24 cellular contexts compared by ENCODE assay signal in the genomic region with DNA sequence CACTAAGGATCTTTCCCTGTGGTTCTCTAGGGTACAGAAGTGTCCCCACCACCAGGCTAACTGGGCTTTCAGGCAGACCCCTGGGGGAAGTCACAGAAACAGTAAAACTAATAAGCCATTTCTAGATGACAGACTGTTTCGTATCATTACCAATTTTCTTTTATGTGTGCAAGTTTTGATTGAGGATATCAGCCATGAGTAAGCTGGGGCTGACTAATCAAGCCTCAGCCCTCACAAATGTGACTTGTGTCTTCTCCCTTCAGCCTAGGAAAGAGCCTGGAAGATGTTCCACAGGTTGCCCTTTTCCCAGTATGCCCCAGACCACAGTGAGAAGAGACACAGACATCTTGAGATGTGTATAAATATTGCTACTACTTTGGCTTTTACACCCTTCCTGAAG. TPM values are rescaled to one million over a fixed set of nuclear protein-coding genes. Genes with fewer than 3 reads are reported as not detected.
DNase-seq lines count a peak whose midpoint lies in the region; ATAC-seq and TF ChIP-seq lines count a peak whose summit lies in the region.
"Had no signal": no experiment of that assay in that cellular context is flagged by ENCODE, and none has a peak within 500 bp of the region (broad histone marks: within the 10 kb centered on the region; RNA-seq: fewer than 3 reads in every experiment).

No MANE protein-coding gene starts in this region.

- ATAC-seq in activated naive CD8-positive, alpha-beta T cell treated with anti-CD3 and anti-CD28 coated beads, Interleukin-2, amount 50 U/mL, for 24 hours: peak; percentile 56
- peak; percentile 30; the same call in 1 of the 3 replicates for ATAC-seq in RWPE2 (ENCODE audit: low read depth)
- ATAC-seq: mucosa of descending colon had no signal

- no peaks in the 10 kb centered on the region for H3K27me3 Mint-ChIP-seq in activated naive CD8-positive, alpha-beta T cell treated with anti-CD3 and anti-CD28 coated beads, Interleukin-2, amount 50 U/mL, for 24 hours
- no peaks in the 10 kb centered on the region for H3K27me3 Mint-ChIP-seq in activated naive CD8-positive, alpha-beta T cell treated with anti-CD3 and anti-CD28 coated beads for 36 hours
- H3K27me3 Mint-ChIP-seq in endodermal cell (ENCODE audit: insufficient read depth): no peaks in the 10 kb centered on the region
- H3K27me3 Mint-ChIP-seq: activated CD4-positive, alpha-beta T cell treated with anti-CD3 and anti-CD28 coated beads, Interleukin-2, amount 10 ng/mL, durations not matched to agents 7 days and 5 days; activated naive CD4-positive, alpha-beta T cell treated with anti-CD3 and anti-CD28 coated beads, Interleukin-2, amount 10 ng/mL, durations not matched to agents 7 days and 5 days; brain had no signal

- H3K36me3 ChIP-seq in RWPE2 (ENCODE audit: low read depth) (peaks cover 5% of the 10 kb centered on the region), endodermal cell (ENCODE audit: control insufficient read depth, insufficient read depth, low read length) (no peaks in the 10 kb centered on the region), smooth muscle cell (ENCODE audit: low read depth) (no peaks in the 10 kb centered on the region)
- H3K36me3 ChIP-seq: BLaER1 treated with 17β-estradiol and CSF1 and Interleukin-3, amounts not matched to agents 10 nM and 100 nM; sigmoid colon had no signal

- peaks cover 91% of the 10 kb centered on the region for H4K20me1 ChIP-seq in smooth muscle cell (ENCODE audit: low read depth)

- no peak overlapping the region for H3K4me3 ChIP-seq in RWPE2 (ENCODE audit: severe bottlenecking)
- H3K4me3 ChIP-seq in endodermal cell (ENCODE audit: low read length): no peak overlapping the region
- no peak overlapping the region for H3K4me3 ChIP-seq in smooth muscle cell
- H3K4me3 ChIP-seq: BLaER1 treated with 17β-estradiol and CSF1 and Interleukin-3, amounts not matched to agents 10 nM and 100 nM; mucosa of descending colon; sigmoid colon; SJCRH30; testis had no signal

- WGBS in endodermal cell (ENCODE audit: insufficient coverage in 1 of 2, insufficient read length in 1 of 2), 2 experiments: 100% methylated on average over 1 of the region's 1 CpG; no CpG with 5 or more reads in 1 of the 2 experiments
- WGBS in smooth muscle cell (ENCODE audit: low lambda C conversion rate): 72% methylated on average over 1 of the region's 1 CpG

- peaks cover 4% of the 10 kb centered on the region for H3F3A ChIP-seq in smooth muscle cell (ENCODE audit: low read depth)

- H2AFZ ChIP-seq in smooth muscle cell (ENCODE audit: low read depth): no peak overlapping the region

- H3K27ac ChIP-seq in RWPE2 (ENCODE audit: poor library complexity, severe bottlenecking) (peak overlapping the region; percentile 66), endodermal cell (ENCODE audit: low read depth, low read length) (no peak overlapping the region), smooth muscle cell (ENCODE audit: low read depth) (peak overlapping the region; percentile 17)
- H3K27ac ChIP-seq: BLaER1 treated with 17β-estradiol and CSF1 and Interleukin-3, amounts not matched to agents 10 nM and 100 nM; sigmoid colon; SJCRH30; testis had no signal

- H3K27ac Mint-ChIP-seq in activated naive CD8-positive, alpha-beta T cell treated with anti-CD3 and anti-CD28 coated beads, Interleukin-2, amount 50 U/mL, for 24 hours: peak overlapping the region; percentile 16
- no peak overlapping the region for H3K27ac Mint-ChIP-seq in activated naive CD8-positive, alpha-beta T cell treated with anti-CD3 and anti-CD28 coated beads for 36 hours
- H3K27ac Mint-ChIP-seq in endodermal cell: peak overlapping the region; percentile 8
- H3K27ac Mint-ChIP-seq: activated CD4-positive, alpha-beta T cell treated with anti-CD3 and anti-CD28 coated beads, Interleukin-2, amount 10 ng/mL, durations not matched to agents 7 days and 5 days; activated naive CD4-positive, alpha-beta T cell treated with anti-CD3 and anti-CD28 coated beads, Interleukin-2, amount 10 ng/mL, durations not matched to agents 7 days and 5 days had no signal

- no peaks in the 10 kb centered on the region for H3K36me3 Mint-ChIP-seq in activated naive CD8-positive, alpha-beta T cell treated with anti-CD3 and anti-CD28 coated beads, Interleukin-2, amount 50 U/mL, for 24 hours (ENCODE audit: low read depth)
- no peaks in the 10 kb centered on the region for H3K36me3 Mint-ChIP-seq in activated naive CD8-positive, alpha-beta T cell treated with anti-CD3 and anti-CD28 coated beads for 36 hours
- H3K36me3 Mint-ChIP-seq in endodermal cell (ENCODE audit: low read depth): no peaks in the 10 kb centered on the region
- H3K36me3 Mint-ChIP-seq: activated naive CD4-positive, alpha-beta T cell treated with anti-CD3 and anti-CD28 coated beads, Interleukin-2, amount 10 ng/mL, durations not matched to agents 7 days and 5 days had no signal

- H3K79me2 ChIP-seq in smooth muscle cell (ENCODE audit: low read depth): peaks cover 87% of the 10 kb centered on the region

- H3K9ac ChIP-seq in endodermal cell (ENCODE audit: extremely low read depth, low read length, poor library complexity, severe bottlenecking) (no peak overlapping the region), smooth muscle cell (ENCODE audit: low read depth) (no peak overlapping the region)
- H3K9ac ChIP-seq: BLaER1 treated with 17β-estradiol and CSF1 and Interleukin-3, amounts not matched to agents 10 nM and 100 nM had no signal

- H3K4me1 Mint-ChIP-seq in activated naive CD8-positive, alpha-beta T cell treated with anti-CD3 and anti-CD28 coated beads, Interleukin-2, amount 50 U/mL, for 24 hours: peaks cover 13% of the 10 kb centered on the region
- H3K4me1 Mint-ChIP-seq in activated naive CD8-positive, alpha-beta T cell treated with anti-CD3 and anti-CD28 coated beads for 36 hours: no peaks in the 10 kb centered on the region
- peaks cover 20% of the 10 kb centered on the region for H3K4me1 Mint-ChIP-seq in endodermal cell
- H3K4me1 Mint-ChIP-seq: activated naive CD4-positive, alpha-beta T cell treated with anti-CD3 and anti-CD28 coated beads, Interleukin-2, amount 10 ng/mL, durations not matched to agents 7 days and 5 days had no signal

- H3K9me3 ChIP-seq in RWPE2 (ENCODE audit: severe bottlenecking): no peaks in the 10 kb centered on the region
- no peaks in the 10 kb centered on the region for H3K9me3 ChIP-seq in endodermal cell (ENCODE audit: control insufficient read depth, low read length)
- no peaks in the 10 kb centered on the region for H3K9me3 ChIP-seq in smooth muscle cell (replicated peaks; ENCODE audit: low read depth)
- H3K9me3 ChIP-seq: BLaER1 treated with 17β-estradiol and CSF1 and Interleukin-3, amounts not matched to agents 10 nM and 100 nM; mucosa of descending colon; sigmoid colon; SJCRH30; testis had no signal

- TF ChIP-seq CTCF in RWPE2 (IDR thresholded peaks at IDR 0.05; ENCODE audit: poor library complexity, severe bottlenecking) (no peak), endodermal cell (conservative IDR thresholded peaks at IDR 0.05) (no peak), smooth muscle cell (IDR thresholded peaks at IDR 0.05; ENCODE audit: borderline replicate concordance, insufficient read depth, poor library complexity, severe bottlenecking) (no peak)

- H3K9me3 Mint-ChIP-seq in activated naive CD8-positive, alpha-beta T cell treated with anti-CD3 and anti-CD28 coated beads, Interleukin-2, amount 50 U/mL, for 24 hours: no peaks in the 10 kb centered on the region
- no peaks in the 10 kb centered on the region for H3K9me3 Mint-ChIP-seq in activated naive CD8-positive, alpha-beta T cell treated with anti-CD3 and anti-CD28 coated beads for 36 hours
- no peaks in the 10 kb centered on the region for H3K9me3 Mint-ChIP-seq in endodermal cell
- H3K9me3 Mint-ChIP-seq: activated CD4-positive, alpha-beta T cell treated with anti-CD3 and anti-CD28 coated beads, Interleukin-2, amount 10 ng/mL, durations not matched to agents 7 days and 5 days; activated naive CD4-positive, alpha-beta T cell treated with anti-CD3 and anti-CD28 coated beads, Interleukin-2, amount 10 ng/mL, durations not matched to agents 7 days and 5 days; brain had no signal

- H3K27me3 ChIP-seq in RWPE2 (ENCODE audit: insufficient read depth, poor library complexity, severe bottlenecking): no peaks in the 10 kb centered on the region
- H3K27me3 ChIP-seq in endodermal cell (ENCODE audit: control insufficient read depth, insufficient read depth, low read length, poor library complexity, severe bottlenecking): no peaks in the 10 kb centered on the region
- H3K27me3 ChIP-seq in smooth muscle cell (ENCODE audit: low read depth): no peaks in the 10 kb centered on the region
- H3K27me3 ChIP-seq: BLaER1 treated with 17β-estradiol and CSF1 and Interleukin-3, amounts not matched to agents 10 nM and 100 nM; sigmoid colon; SJCRH30; testis had no signal

- no peak overlapping the region for H3K4me2 ChIP-seq in smooth muscle cell

- H3K4me1 ChIP-seq in RWPE2 (ENCODE audit: insufficient read depth, poor library complexity, severe bottlenecking): peaks cover 51% of the 10 kb centered on the region
- no peaks in the 10 kb centered on the region for H3K4me1 ChIP-seq in endodermal cell (ENCODE audit: control insufficient read depth, insufficient read depth, low read length)
- H3K4me1 ChIP-seq in smooth muscle cell (ENCODE audit: low read depth): peaks cover 6% of the 10 kb centered on the region
- H3K4me1 ChIP-seq: SJCRH30 had no signal

- no peak overlapping the region for H3K4me3 Mint-ChIP-seq in activated naive CD8-positive, alpha-beta T cell treated with anti-CD3 and anti-CD28 coated beads, Interleukin-2, amount 50 U/mL, for 24 hours
- no peak overlapping the region for H3K4me3 Mint-ChIP-seq in activated naive CD8-positive, alpha-beta T cell treated with anti-CD3 and anti-CD28 coated beads for 36 hours
- H3K4me3 Mint-ChIP-seq in endodermal cell: no peak overlapping the region
- H3K4me3 Mint-ChIP-seq: activated CD4-positive, alpha-beta T cell treated with anti-CD3 and anti-CD28 coated beads, Interleukin-2, amount 10 ng/mL, durations not matched to agents 7 days and 5 days; activated naive CD4-positive, alpha-beta T cell treated with anti-CD3 and anti-CD28 coated beads, Interleukin-2, amount 10 ng/mL, durations not matched to agents 7 days and 5 days; brain had no signal

- no peak for DNase-seq in activated naive CD8-positive, alpha-beta T cell treated with anti-CD3 and anti-CD28 coated beads, Interleukin-2, amount 50 U/mL, for 24 hours
- DNase-seq in activated naive CD8-positive, alpha-beta T cell treated with anti-CD3 and anti-CD28 coated beads for 36 hours: no peak
- no peak for DNase-seq in RWPE2 (ENCODE audit: low spot score)
- no peak for DNase-seq in endodermal cell
- DNase-seq in smooth muscle cell (lab: John Stamatoyannopoulos, UW; ENCODE audit: unreplicated experiment): no peak
- no peak for DNase-seq in NCI-H2029 (lab: John Stamatoyannopoulos, UW)
- DNase-seq in anterior cingulate cortex (lab: John Stamatoyannopoulos, UW): no peak
- DNase-seq in activated gamma-delta T cell treated with Interleukin-2 at 50 U/mL for 16 hours: no peak
- DNase-seq: activated CD4-positive, alpha-beta T cell treated with anti-CD3 and anti-CD28 coated beads, Interleukin-2, amount 10 ng/mL, durations not matched to agents 7 days and 5 days; activated naive CD4-positive, alpha-beta T cell treated with anti-CD3 and anti-CD28 coated beads, Interleukin-2, amount 10 ng/mL, durations not matched to agents 7 days and 5 days; EL; Kasumi-1; NCI-H1048; NCI-H187 treated with DMSO at 0.1 percent for 48 hours; NCI-H226; NCI-H748 treated with DMSO at 0.1 percent for 48 hours; posterior cingulate gyrus; T-helper 1 cell had no signal

RNA-seq across cellular contexts. Expression of a gene that starts 10.5 kb away (rescaled TPM):
- total RNA-seq in activated naive CD8-positive, alpha-beta T cell treated with anti-CD3 and anti-CD28 coated beads for 36 hours: 1 to 10 TPM; 8.7 to 9.4 TPM
- 10 to 100 TPM; 41.6 to 43.2 TPM for total RNA-seq in endodermal cell
- polyA plus RNA-seq in endodermal cell (2013, experiment 1 of 2): 46.4 TPM
- 42.7 TPM for polyA plus RNA-seq in endodermal cell (2013, experiment 2 of 2)
- 97.9 and 152 TPM in 2 replicates for total RNA-seq in smooth muscle cell
- polyA plus RNA-seq in smooth muscle cell: 62.6 and 64.2 TPM in 2 replicates
